ENCODE assay signal across 1 cellular context in the genomic region with DNA sequence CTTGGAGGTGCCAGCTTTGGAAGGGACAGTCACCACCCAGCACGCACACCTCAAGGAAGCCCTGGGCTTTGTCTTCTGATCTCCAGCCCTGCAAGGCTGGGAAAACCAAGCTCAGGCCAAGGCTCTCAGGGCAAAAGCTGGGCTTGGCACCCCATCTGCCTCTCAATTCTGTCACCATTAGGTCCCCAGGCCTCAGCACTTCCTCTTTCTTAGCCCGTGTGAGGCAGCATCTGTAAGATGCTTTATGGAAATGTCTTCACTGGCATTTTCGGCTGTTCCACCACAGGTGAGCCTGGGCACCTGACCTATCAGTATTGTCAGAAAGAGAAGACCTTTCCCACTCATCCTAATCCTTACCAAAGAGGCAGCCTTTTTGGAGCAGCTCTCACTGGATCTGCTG.
A peak's percentile ranks its signal among the peaks of the same experiment; 100 is the strongest.
TF ChIP-seq lines count a peak whose summit lies in the region.

No MANE protein-coding gene starts in this region.

TF ChIP-seq in K562, 482 proteins besides CTCF, POLR2A, EP300 and RAD21:
- TF ChIP-seq SPI1 (IDR thresholded peaks at IDR 0.05; ENCODE audit: borderline replicate concordance, low read depth, low read length), result peak; percentile 86
- TF ChIP-seq TRIM24 (IDR thresholded peaks at IDR 0.05), result no peak
